19 cellular contexts compared by ENCODE assay signal in genomic region chr3:185789134-185789533, GRCh38. TPM values are rescaled to one million over a fixed set of nuclear protein-coding genes. Genes with fewer than 3 reads are reported as not detected.
DNase-seq lines count a peak whose midpoint lies in the region; ATAC-seq and TF ChIP-seq lines count a peak whose summit lies in the region.
"Had no signal": no experiment of that assay in that cellular context is flagged by ENCODE, and none has a peak within 500 bp of the region (broad histone marks: within the 10 kb centered on the region; RNA-seq: fewer than 3 reads in every experiment).

No MANE protein-coding gene starts in this region.

- H3K18ac ChIP-seq in H9 (ENCODE audit: insufficient read length, low read depth, low read length) (no peak overlapping the region), trophoblast cell (ENCODE audit: low read length) (no peak overlapping the region)

- no TSS peak for BruUV-seq in PC-3 (replicated peaks; lab: Mats Ljungman, UMichigan)

- H2AFZ ChIP-seq in H9 (ENCODE audit: low read length) (no peak overlapping the region), PC-3 (ENCODE audit: low read length) (no peak overlapping the region), trophoblast cell (ENCODE audit: insufficient read depth, low read length, poor library complexity) (no peak overlapping the region)

- H3K23ac ChIP-seq in H9 (ENCODE audit: insufficient read length, low read depth, low read length) (no peak overlapping the region), trophoblast cell (ENCODE audit: low read length) (no peak overlapping the region)

- no peak overlapping the region for H4K91ac ChIP-seq in H9 (ENCODE audit: insufficient read length, low read depth, low read length)
- H4K91ac ChIP-seq in trophoblast cell (ENCODE audit: low read depth, low read length): no peak overlapping the region

- H3K4me3 ChIP-seq in PC-3 (ENCODE audit: low read length) (no peak overlapping the region), fibroblast of villous mesenchyme (ENCODE audit: low read depth, low read length) (no peak overlapping the region), trophoblast cell (ENCODE audit: low read depth, low read length) (no peak overlapping the region), ovary (no peak overlapping the region)
- H3K4me3 ChIP-seq: A549; BLaER1 treated with 17β-estradiol and CSF1 and Interleukin-3, amounts not matched to agents 10 nM and 100 nM; GM12878 had no signal

- POLR2A ChIA-PET in PC-3 (lab: Charles Lee; ENCODE audit: unreplicated experiment): no interaction called here

- peaks cover 76 to 80% of the 10 kb centered on the region in 2 experiments for H3K4me1 Mint-ChIP-seq in H9

- H3K4ac ChIP-seq in H9 (ENCODE audit: low read depth, low read length): no peak overlapping the region
- peak overlapping the region; percentile 24 for H3K4ac ChIP-seq in trophoblast cell (ENCODE audit: low read depth, low read length)

- H3K27ac Mint-ChIP-seq in H9: peak overlapping the region; percentile 90 to 99 (median 95); a peak in 6 of 7 replicates

- H2BK20ac ChIP-seq in H9 (ENCODE audit: low read depth, low read length, poor library complexity, severe bottlenecking): no peak overlapping the region

- no peak overlapping the region for H3T11ph ChIP-seq in H9 (ENCODE audit: low read length)

- H3K14ac ChIP-seq in H9 (ENCODE audit: insufficient read depth, low read length) (no peak overlapping the region), trophoblast cell (ENCODE audit: low read length) (no peak overlapping the region)

- H3K27me3 Mint-ChIP-seq in H9 (ENCODE audit: low read depth): no peaks in the 10 kb centered on the region; the same call in 1 of the 2 replicates

- H3K4me3 Mint-ChIP-seq in H9: peak overlapping the region in 1 of 2 experiments; percentile 41; a peak in 1 of 5 replicates

- H3K27me3 ChIP-seq in H9 (ENCODE audit: insufficient read depth, low read length) (no peaks in the 10 kb centered on the region), PC-3 (ENCODE audit: low read length) (no peaks in the 10 kb centered on the region), trophoblast cell (ENCODE audit: insufficient read depth, low read length) (no peaks in the 10 kb centered on the region), ovary (no peaks in the 10 kb centered on the region)
- H3K27me3 ChIP-seq: BLaER1 treated with 17β-estradiol and CSF1 and Interleukin-3, amounts not matched to agents 10 nM and 100 nM had no signal

- H3K9me3 ChIP-seq in H9 (ENCODE audit: control insufficient read depth, low read depth, low read length) (no peaks in the 10 kb centered on the region), PC-3 (ENCODE audit: low read length) (no peaks in the 10 kb centered on the region), trophoblast cell (ENCODE audit: insufficient read depth, low read depth, low read length) (no peaks in the 10 kb centered on the region), ovary (no peaks in the 10 kb centered on the region)
- H3K9me3 ChIP-seq: A549; BLaER1 treated with 17β-estradiol and CSF1 and Interleukin-3, amounts not matched to agents 10 nM and 100 nM; SK-N-SH had no signal

- TF ChIP-seq EP300 in ovary (IDR thresholded peaks at IDR 0.05): no peak

- H2BK12ac ChIP-seq in H9 (ENCODE audit: insufficient read length, low read depth, low read length) (no peak overlapping the region), trophoblast cell (ENCODE audit: low read length) (no peak overlapping the region)

- H2AK5ac ChIP-seq in H9 (ENCODE audit: insufficient read length, low read length): no peak overlapping the region
- H2AK5ac ChIP-seq in trophoblast cell (ENCODE audit: low read length): no peak overlapping the region

- TF ChIP-seq CTCF in H9 (conservative IDR thresholded peaks at IDR 0.05) (no peak), PC-3 (conservative IDR thresholded peaks at IDR 0.05; ENCODE audit: low read depth, low read length) (no peak), fibroblast of villous mesenchyme (IDR thresholded peaks at IDR 0.05; ENCODE audit: insufficient read depth, low read depth, low read length) (no peak), ovary (IDR thresholded peaks at IDR 0.05) (no peak)

- no peak overlapping the region for H2BK5ac ChIP-seq in H9 (ENCODE audit: insufficient read length, low read length)
- no peak overlapping the region for H2BK5ac ChIP-seq in trophoblast cell (ENCODE audit: low read depth, low read length, poor library complexity)

- ATAC-seq in PC-3 (no peak), HG03039 (IDR thresholded peaks at IDR 0.05; ENCODE audit: unreplicated experiment) (no peak)
- ATAC-seq: GM12878 had no signal

- CTCF ChIA-PET in PC-3 (lab: Charles Lee): interaction anchor here (0.6 kb wide), 1 partner anchor 111 kb away, joined by 3 read pairs; no protein-coding TSS in a partner anchor

- no CpG with 5 or more reads among the region's 2 CpGs for WGBS in H9 (ENCODE audit: extremely low coverage, insufficient read length, low lambda C conversion rate)
- no CpG with 5 or more reads among the region's 2 CpGs for WGBS in trophoblast cell (ENCODE audit: extremely low coverage, insufficient coverage, insufficient read length)
- WGBS in ovary, 3 donors: 88 to 95% (median 91%) methylated on average over 2 of the region's 2 CpGs

- no peak overlapping the region for H3K56ac ChIP-seq in H9 (ENCODE audit: insufficient read length, low read depth, low read length)

- TF ChIP-seq POLR2A in ovary (IDR thresholded peaks at IDR 0.05): no peak

- no peaks in the 10 kb centered on the region for H3F3A ChIP-seq in PC-3 (ENCODE audit: low read length, unreplicated experiment)

- no peaks in the 10 kb centered on the region for H4K20me1 ChIP-seq in H9 (ENCODE audit: control insufficient read depth, insufficient read depth, insufficient read length)
- H4K20me1 ChIP-seq in PC-3 (ENCODE audit: low read length): peaks cover 7% of the 10 kb centered on the region; the same call in 1 of the 2 replicates
- H4K20me1 ChIP-seq: BLaER1 treated with 17β-estradiol and CSF1 and Interleukin-3, amounts not matched to agents 10 nM and 100 nM had no signal

- H3K36me3 Mint-ChIP-seq in H9 (ENCODE audit: insufficient read depth in 1 of 3, low read depth in 3 of 3): peaks cover 5 to 11% (median 7%) of the 10 kb centered on the region in 3 experiments; a peak in 5 of 7 replicates

- H3K4me2 ChIP-seq in H9 (ENCODE audit: insufficient read depth, insufficient read length, low read length): no peak overlapping the region
- H3K4me2 ChIP-seq in PC-3 (ENCODE audit: low read length): no peak overlapping the region
- peak overlapping the region; percentile 13 for H3K4me2 ChIP-seq in trophoblast cell (ENCODE audit: low read length)
- H3K4me2 ChIP-seq: A549; BLaER1 treated with 17β-estradiol and CSF1 and Interleukin-3, amounts not matched to agents 10 nM and 100 nM had no signal

- H2BK120ac ChIP-seq in H9 (ENCODE audit: low read depth, low read length, poor library complexity, severe bottlenecking) (no peak overlapping the region), trophoblast cell (ENCODE audit: insufficient read depth, low read length, poor library complexity) (no peak overlapping the region)

- intact Hi-C loops in PC-3 (cut with micrococcal nuclease) (loop anchor here (5.0 kb wide), 1 partner anchor 33 kb away; no protein-coding TSS in a partner anchor), ovary (cut with DNase I) (no loop called here)

- no peaks in the 10 kb centered on the region for H3K79me1 ChIP-seq in H9 (ENCODE audit: insufficient read depth, low read depth, low read length, poor library complexity, severe bottlenecking)
- peaks cover 3% of the 10 kb centered on the region for H3K79me1 ChIP-seq in trophoblast cell (ENCODE audit: low read length)

- DNase-seq in H9: no peak
- DNase-seq in PC-3: no peak
- peak; percentile 62 for DNase-seq in fibroblast of villous mesenchyme (ENCODE audit: low read depth)
- no peak for DNase-seq in trophoblast cell
- no peak for DNase-seq in ovary
- no peak for DNase-seq in activated CD4-positive, alpha-beta T cell treated with anti-CD3 and anti-CD28 coated beads, Interleukin-2, amount 50 U/mL, for 48 hours
- DNase-seq: DND-41, GDM1, GOT3, KG1, NCI-H1417 treated with DMSO at 0.1 percent for 48 hours, NCI-H2029, NCI-H510A treated with DMSO at 0.1 percent for 48 hours, Right ventricle myocardium superior, SK-N-SH had no signal

- no peak overlapping the region for H4K12ac ChIP-seq in trophoblast cell (ENCODE audit: low read depth, low read length)

- peaks cover 17% of the 10 kb centered on the region for H3K4me1 ChIP-seq in H9 (ENCODE audit: insufficient read depth, low read length)
- H3K4me1 ChIP-seq in PC-3 (ENCODE audit: insufficient read depth, low read length): peaks cover 51% of the 10 kb centered on the region
- H3K4me1 ChIP-seq in trophoblast cell (ENCODE audit: control insufficient read depth in 1 of 2, insufficient read depth in 2 of 2, low read length in 2 of 2): peaks cover 30 to 36% of the 10 kb centered on the region in 2 experiments
- H3K4me1 ChIP-seq in ovary (ENCODE audit: insufficient read depth): no peaks in the 10 kb centered on the region
- H3K4me1 ChIP-seq: A549; BLaER1 treated with 17β-estradiol and CSF1 and Interleukin-3, amounts not matched to agents 10 nM and 100 nM had no signal

- no peaks in the 10 kb centered on the region for H3K9me3 Mint-ChIP-seq in H9

- H4K5ac ChIP-seq in H9 (ENCODE audit: insufficient read length, low read depth, low read length): no peak overlapping the region

- H3K79me2 ChIP-seq in H9 (ENCODE audit: insufficient read depth, low read length) (peaks cover 22% of the 10 kb centered on the region), PC-3 (ENCODE audit: low read length) (peaks cover 100% of the 10 kb centered on the region), trophoblast cell (ENCODE audit: control insufficient read depth, insufficient read depth, low read length, poor library complexity) (peaks cover 14% of the 10 kb centered on the region)

- no peaks in the 10 kb centered on the region for H3K23me2 ChIP-seq in H9 (ENCODE audit: insufficient read length, low read depth, low read length, poor library complexity, severe bottlenecking)

- peaks cover 8% of the 10 kb centered on the region for H3K36me3 ChIP-seq in PC-3 (ENCODE audit: low read depth, low read length)
- H3K36me3 ChIP-seq in trophoblast cell (ENCODE audit: control insufficient read depth in 1 of 2, insufficient read depth in 2 of 2, low read length in 2 of 2): no peaks in the 10 kb centered on the region
- H3K36me3 ChIP-seq in ovary: no peaks in the 10 kb centered on the region
- H3K36me3 ChIP-seq: BLaER1 treated with 17β-estradiol and CSF1 and Interleukin-3, amounts not matched to agents 10 nM and 100 nM had no signal

- H2BK15ac ChIP-seq in H9 (ENCODE audit: low read depth, low read length): no peak overlapping the region

- H3K9me2 ChIP-seq in PC-3 (replicated peaks; ENCODE audit: low read length): no peaks in the 10 kb centered on the region
- H3K9me2 ChIP-seq: SK-N-SH had no signal

- H3K9ac ChIP-seq in H9 (ENCODE audit: extremely low read depth, insufficient read length, low read length) (no peak overlapping the region), PC-3 (ENCODE audit: low read length) (no peak overlapping the region), trophoblast cell (ENCODE audit: low read length) (no peak overlapping the region)
- H3K9ac ChIP-seq: BLaER1 treated with 17β-estradiol and CSF1 and Interleukin-3, amounts not matched to agents 10 nM and 100 nM; SK-N-SH had no signal

- H3K27ac ChIP-seq in H9 (ENCODE audit: insufficient read length, low read depth, low read length) (peak overlapping the region; percentile 25), PC-3 (ENCODE audit: low read length) (peak overlapping the region; percentile 71; the same call in 1 of the 2 replicates), trophoblast cell (ENCODE audit: low read depth, low read length) (peak overlapping the region; percentile 29), ovary (no peak overlapping the region)
- H3K27ac ChIP-seq: A549; BLaER1 treated with 17β-estradiol and CSF1 and Interleukin-3, amounts not matched to agents 10 nM and 100 nM had no signal

- H4K8ac ChIP-seq in H9 (replicated peaks; ENCODE audit: insufficient read length, low read depth, low read length) (no peak overlapping the region), trophoblast cell (ENCODE audit: low read depth, low read length) (no peak overlapping the region)

RNA-seq across cellular contexts. Expression of gene IGF2BP2, which starts 35.7 kb away (rescaled TPM):
- total RNA-seq in H9 (2021) (122 and 130 TPM in 2 replicates), PC-3 (2014; rRNA removed) (81.2 and 105 TPM in 2 replicates), fibroblast of villous mesenchyme (62.5 and 67.8 TPM in 2 replicates), ovary (10 to 100 TPM in 6 of 7 donors, 1 to 10 TPM in 1; 7.1 to 31.1 (median 16.6) TPM)
- polyA plus RNA-seq in trophoblast cell (2013): 136 TPM in 2 replicates
- polyA plus RNA-seq in ovary: 1 to 10 TPM; 4.6 to 6.8 TPM

Comparison
In these comparisons a context has a peak if more than half of its experiments do, and no peak if none do; other contexts are left out.
1. H3K27ac ChIP-seq: peak in H9 (single experiment), PC-3 (single experiment) and trophoblast cell (single experiment); none in ovary (0 of 2).